In genomic region chr4:56215901-56216300, GRCh38 we compare ENCODE assay signal across 12 cellular contexts.
DNase-seq lines count a peak whose midpoint lies in the region; ATAC-seq, FAIRE-seq and TF ChIP-seq lines count a peak whose summit lies in the region.
"Had no signal": no experiment of that assay in that cellular context is flagged by ENCODE, and none has a peak within 500 bp of the region (broad histone marks: within the 10 kb centered on the region; RNA-seq: fewer than 3 reads in every experiment).

No MANE protein-coding gene starts in this region.

- H2BK20ac ChIP-seq in IMR-90 (ENCODE audit: low read depth, low read length) = no peak overlapping the region

- TF ChIP-seq POLR2A in IMR-90 (IDR thresholded peaks at IDR 0.05; ENCODE audit: low read depth, low read length) (no peak), GM12892 (IDR thresholded peaks at IDR 0.05; ENCODE audit: low read depth, low read length) (no peak)

- H3K4me2 ChIP-seq in IMR-90 (ENCODE audit: low read depth, low read length) = no peak overlapping the region

- no peak overlapping the region for H2AK5ac ChIP-seq in IMR-90 (ENCODE audit: low read depth, low read length)

- no peak overlapping the region for H4K91ac ChIP-seq in IMR-90 (ENCODE audit: insufficient read depth, low read depth, low read length)

- H3K36me3 Mint-ChIP-seq in WTC11 = peaks cover 37% of the 10 kb centered on the region
- H3K36me3 Mint-ChIP-seq: CD14-positive monocyte had no signal

- H3K27ac Mint-ChIP-seq in WTC11 = no peak overlapping the region
- H3K27ac Mint-ChIP-seq: activated CD8-positive, alpha-beta T cell treated with anti-CD3 and anti-CD28 coated beads for 36 hours had no signal

- no peak overlapping the region for H4K5ac ChIP-seq in IMR-90 (ENCODE audit: low read depth, low read length)

- H3K27ac ChIP-seq in IMR-90 (ENCODE audit: insufficient read depth, low read length) = no peak overlapping the region
- H3K27ac ChIP-seq: cardiac muscle cell had no signal

- TF ChIP-seq RAD21 in IMR-90 (IDR thresholded peaks at IDR 0.05; ENCODE audit: low read length) = no peak

- H3K27me3 Mint-ChIP-seq in WTC11 (ENCODE audit: low read depth) = peaks cover 34% of the 10 kb centered on the region

- DNase-seq in AG08395 (ENCODE audit: low spot score) (peak; percentile 29), IMR-90 (peak; percentile 7), WTC11 (ENCODE audit: low spot score) (no peak), iPS-NIHi7 (ENCODE audit: extremely low spot score) (peak; percentile 46), NCI-H1105 (lab: John Stamatoyannopoulos, UW) (no peak), GM12892 (ENCODE audit: insufficient read length) (no peak), globus pallidus (ENCODE audit: low spot score) (no peak)
- no peak for DNase-seq in central memory CD4-positive, alpha-beta T cell
- DNase-seq: activated CD8-positive, alpha-beta T cell treated with anti-CD3 and anti-CD28 coated beads for 36 hours; SHP77 had no signal

- no peaks in the 10 kb centered on the region for H3K27me3 ChIP-seq in IMR-90 (ENCODE audit: control insufficient read depth, insufficient read depth, low read length)
- H3K27me3 ChIP-seq: cardiac muscle cell had no signal

- TF ChIP-seq CTCF in IMR-90 (conservative IDR thresholded peaks at IDR 0.05; ENCODE audit: low read depth, low read length) (no peak), WTC11 (IDR thresholded peaks at IDR 0.05) (no peak)

- dilution Hi-C loops in IMR-90 (cut with HindIII; ENCODE audit: low sequenced_read_pairs, unreplicated experiment) = no loop called here

- ATAC-seq in IMR-90 (ENCODE audit: low read depth) (no peak), WTC11 (peak; percentile 78)
- ATAC-seq: activated CD8-positive, alpha-beta T cell treated with anti-CD3 and anti-CD28 coated beads for 36 hours had no signal

- POLR2A ChIA-PET in IMR-90 (lab: Charles Lee; ENCODE audit: unreplicated experiment) (no interaction called here), WTC11 (lab: Charles Lee) (no interaction called here)

- H3K36me3 ChIP-seq in IMR-90 (ENCODE audit: control insufficient read depth, insufficient read depth, low read length) = no peaks in the 10 kb centered on the region
- H3K36me3 ChIP-seq: cardiac muscle cell had no signal

- FAIRE-seq in GM12892 (lab: Jason Lieb, UNC) = no peak

- intact Hi-C loops in IMR-90 (cut with micrococcal nuclease) = no loop called here

- no peak overlapping the region for H2BK15ac ChIP-seq in IMR-90 (ENCODE audit: low read depth, low read length)

- H3K14ac ChIP-seq in IMR-90 (replicated peaks; ENCODE audit: low read depth, low read length) = no peak overlapping the region

- H3K56ac ChIP-seq in IMR-90 (ENCODE audit: extremely low read depth, insufficient read depth, low read length) = no peak overlapping the region

- H4K8ac ChIP-seq in IMR-90 (ENCODE audit: low read depth in 2 of 2, low read length in 2 of 2) = no peak overlapping the region

- peaks cover 47% of the 10 kb centered on the region for H3K4me1 Mint-ChIP-seq in WTC11
- H3K4me1 Mint-ChIP-seq: CD14-positive monocyte had no signal

- no peaks in the 10 kb centered on the region for H3K9me3 ChIP-seq in IMR-90 (ENCODE audit: control insufficient read depth, insufficient read depth, low read length)

- H3K79me1 ChIP-seq in IMR-90 (ENCODE audit: low read depth in 1 of 2, low read length in 2 of 2) = no peaks in the 10 kb centered on the region

- no TSS peak for BruUV-seq in IMR-90 (replicated peaks; lab: Mats Ljungman, UMichigan)

- no peak overlapping the region for H3K23ac ChIP-seq in IMR-90 (ENCODE audit: low read depth, low read length)

- H3K4ac ChIP-seq in IMR-90 (ENCODE audit: low read depth, low read length) = no peak overlapping the region

- H3K4me3 Mint-ChIP-seq in WTC11 = no peak overlapping the region
- H3K4me3 Mint-ChIP-seq: activated CD8-positive, alpha-beta T cell treated with anti-CD3 and anti-CD28 coated beads for 36 hours; CD14-positive monocyte had no signal

- WGBS in IMR-90 (ENCODE audit: extremely low coverage in 2 of 2, insufficient read length in 1 of 2), 2 experiments = no CpG with 5 or more reads among the region's 3 CpGs

- H2AK9ac ChIP-seq in IMR-90 (replicated peaks; ENCODE audit: low read depth, low read length, poor library complexity) = no peak overlapping the region

- CTCF ChIA-PET in IMR-90 (lab: Yijun Ruan, JAX) = no interaction called here
- CTCF ChIA-PET in WTC11 (lab: Charles Lee) = no interaction called here

- H3K9me1 ChIP-seq in IMR-90 (ENCODE audit: insufficient read depth, low read length) = no peaks in the 10 kb centered on the region

- in situ Hi-C loops in IMR-90 (cut with MboI; ENCODE audit: low sequenced_read_pairs) = no loop called here

- H3K9me3 Mint-ChIP-seq in WTC11 = peaks cover 29% of the 10 kb centered on the region

- H2BK120ac ChIP-seq in IMR-90 (ENCODE audit: low read depth, low read length) = no peak overlapping the region

- no peak overlapping the region for H3K18ac ChIP-seq in IMR-90 (ENCODE audit: low read depth, low read length)

- no peak overlapping the region for H3K4me3 ChIP-seq in IMR-90 (ENCODE audit: insufficient read depth, low read depth, low read length)
- H3K4me3 ChIP-seq: cardiac muscle cell had no signal

- no peaks in the 10 kb centered on the region for H3K4me1 ChIP-seq in IMR-90 (ENCODE audit: control insufficient read depth, insufficient read depth, low read length)

- no peak overlapping the region for H2AFZ ChIP-seq in IMR-90 (replicated peaks; ENCODE audit: low read length, poor library complexity)

- H4K20me1 ChIP-seq in IMR-90 (ENCODE audit: insufficient read depth, low read length) = no peaks in the 10 kb centered on the region

- no peak overlapping the region for H2BK5ac ChIP-seq in IMR-90 (ENCODE audit: low read depth, low read length, poor library complexity, severe bottlenecking)

- H3K9ac ChIP-seq in IMR-90 (ENCODE audit: low read depth, low read length) = no peak overlapping the region

TF ChIP-seq in IMR-90, 13 proteins besides CTCF, POLR2A, EP300 and RAD21 (continues in another document):
- TF ChIP-seq MAZ (IDR thresholded peaks at IDR 0.05; ENCODE audit: borderline replicate concordance, low read depth, low read length) (no peak), NFE2L2 (IDR thresholded peaks at IDR 0.05; ENCODE audit: low read depth, low read length) (no peak), CEBPB (IDR thresholded peaks at IDR 0.05; ENCODE audit: low read depth, low read length) (no peak), RCOR1 (IDR thresholded peaks at IDR 0.05; ENCODE audit: insufficient replicate concordance, low read length) (no peak), BHLHE40 (IDR thresholded peaks at IDR 0.05; ENCODE audit: low read depth, low read length) (no peak), MXI1 (IDR thresholded peaks at IDR 0.05; ENCODE audit: borderline replicate concordance, low read depth, low read length) (no peak), CHD1 (IDR thresholded peaks at IDR 0.05; ENCODE audit: low read depth, low read length) (no peak)
- TF ChIP-seq, protein P1, sequence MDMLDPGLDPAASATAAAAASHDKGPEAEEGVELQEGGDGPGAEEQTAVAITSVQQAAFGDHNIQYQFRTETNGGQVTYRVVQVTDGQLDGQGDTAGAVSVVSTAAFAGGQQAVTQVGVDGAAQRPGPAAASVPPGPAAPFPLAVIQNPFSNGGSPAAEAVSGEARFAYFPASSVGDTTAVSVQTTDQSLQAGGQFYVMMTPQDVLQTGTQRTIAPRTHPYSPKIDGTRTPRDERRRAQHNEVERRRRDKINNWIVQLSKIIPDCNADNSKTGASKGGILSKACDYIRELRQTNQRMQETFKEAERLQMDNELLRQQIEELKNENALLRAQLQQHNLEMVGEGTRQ (IDR thresholded peaks at IDR 0.05; ENCODE audit: low read depth, low read length) = no peak
- TF ChIP-seq, protein P2, sequence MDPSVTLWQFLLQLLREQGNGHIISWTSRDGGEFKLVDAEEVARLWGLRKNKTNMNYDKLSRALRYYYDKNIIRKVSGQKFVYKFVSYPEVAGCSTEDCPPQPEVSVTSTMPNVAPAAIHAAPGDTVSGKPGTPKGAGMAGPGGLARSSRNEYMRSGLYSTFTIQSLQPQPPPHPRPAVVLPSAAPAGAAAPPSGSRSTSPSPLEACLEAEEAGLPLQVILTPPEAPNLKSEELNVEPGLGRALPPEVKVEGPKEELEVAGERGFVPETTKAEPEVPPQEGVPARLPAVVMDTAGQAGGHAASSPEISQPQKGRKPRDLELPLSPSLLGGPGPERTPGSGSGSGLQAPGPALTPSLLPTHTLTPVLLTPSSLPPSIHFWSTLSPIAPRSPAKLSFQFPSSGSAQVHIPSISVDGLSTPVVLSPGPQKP (IDR thresholded peaks at IDR 0.05; ENCODE audit: borderline replicate concordance, low read depth, low read length) = no peak

TF ChIP-seq in WTC11, 78 proteins besides CTCF, POLR2A, EP300 and RAD21:
- TF ChIP-seq ETV6 (CRISPR knock-in tag; IDR thresholded peaks at IDR 0.05) (0 out of 2 replicates have a peak, but pooled peaks have one; percentile 28), TCF7 (CRISPR knock-in tag; IDR thresholded peaks at IDR 0.05; ENCODE audit: low read depth) (no peak), IRF2 (CRISPR knock-in tag; IDR thresholded peaks at IDR 0.05; ENCODE audit: borderline replicate concordance, low read depth) (no peak), ZNF423 (CRISPR knock-in tag; IDR thresholded peaks at IDR 0.05) (no peak), NR3C1 (CRISPR knock-in tag; conservative IDR thresholded peaks at IDR 0.05; ENCODE audit: low read depth) (no peak), FOXP4 (CRISPR knock-in tag; IDR thresholded peaks at IDR 0.05) (no peak)

Comparison
In these comparisons a context has a peak if more than half of its experiments do, and no peak if none do; other contexts are left out.
1. DNase-seq: peak in AG08395 (single experiment), IMR-90 (single experiment) and iPS-NIHi7 (single experiment); none in WTC11 (single experiment), NCI-H1105 (single experiment), central memory CD4-positive, alpha-beta T cell (single experiment), GM12892 (single experiment) and globus pallidus (single experiment).